In the genomic region with DNA sequence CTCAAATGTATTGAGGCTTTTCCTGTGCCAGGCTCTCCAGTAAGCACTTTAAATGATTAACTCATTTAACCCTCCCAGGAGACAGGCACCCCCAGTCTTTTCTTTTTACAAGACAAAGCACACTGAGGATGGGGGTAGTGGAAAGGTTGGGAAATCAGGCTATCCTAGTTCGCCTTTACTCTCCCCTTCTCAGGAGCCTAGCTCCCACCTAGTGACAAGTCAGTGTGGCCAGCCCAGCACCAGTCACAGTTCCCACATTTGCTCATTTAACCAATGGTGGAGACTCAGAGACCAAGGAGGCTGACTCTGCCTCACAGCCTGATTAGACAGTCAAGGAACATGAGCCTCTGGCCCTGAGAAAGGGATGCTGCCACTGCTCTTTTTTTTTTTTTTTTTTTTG, we compare ENCODE assay signal across 30 cellular contexts.
"Had no signal": no experiment of that assay in that cellular context is flagged by ENCODE, and none has a peak within 500 bp of the region (broad histone marks: within the 10 kb centered on the region; RNA-seq: fewer than 3 reads in every experiment).

No MANE protein-coding gene starts in this region.

- H3K36me3 Mint-ChIP-seq: T-cell had no signal

- H3K9me3 Mint-ChIP-seq: activated naive CD4-positive, alpha-beta T cell treated with anti-CD3 and anti-CD28 coated beads for 36 hours; activated T-helper 1 cell treated with anti-CD3 and anti-CD28 coated beads, Interleukin-12 subunit alpha, Interleukin-12 subunit beta, Interleukin-2, Interleukin-4 antibody, amounts not matched to agents 30 ng/mL and 10 ng/mL and 1 ng/mL, durations not matched to agents 14 hours and 24 hours and 36 hours; nephron; stimulated activated naive B cell treated with anti-CD40 and anti-IgM and Interleukin-4, amounts not matched to agents 10 μg/mL and 1 μg/mL and 100 μg/mL, for 72 hours; T-cell; T-helper 2 cell treated with Interferon-gamma antibody and Interleukin-4, amounts not matched to agents 5 μg/mL and 100 μg/mL, for 36 hours had no signal

- H3K4me3 ChIP-seq: adrenal gland, body of pancreas, cardiac muscle cell, colonic mucosa, left ventricle myocardium inferior, lung, skin epidermis, stomach, thyroid gland, upper lobe of left lung, vagina had no signal

- DNase-seq: activated CD4-positive, alpha-beta T cell treated with anti-CD3 and anti-CD28 coated beads for 36 hours; activated CD4-positive, alpha-beta T cell treated with anti-CD3 and anti-CD28 coated beads, Interleukin-2, amount 50 U/mL, for 4 hours; activated CD4-positive, CD25-positive, alpha-beta regulatory T cell; activated effector memory CD4-positive, alpha-beta T cell treated with anti-CD3 and anti-CD28 coated beads, Interleukin-2, amount 50 U/mL, for 16 hours; activated naive CD4-positive, alpha-beta T cell treated with anti-CD3 and anti-CD28 coated beads for 36 hours; activated naive CD8-positive, alpha-beta T cell treated with anti-CD3 and anti-CD28 coated beads for 36 hours; activated T-cell treated with anti-CD3 and anti-CD28 coated beads, Interleukin-2, amount 50 U/mL, for 1 hour; aorta; body of pancreas; cerebellar nuclear complex; colonic mucosa; effector CD8-positive, alpha-beta T cell; left ventricle myocardium inferior; stimulated activated CD4-positive, alpha-beta T cell treated with anti-CD3 and anti-CD28 coated beads, Interleukin-1b, Interleukin-23, amount 100 ng/mL, for 48 hours; stimulated activated CD4-positive, alpha-beta T cell treated with anti-CD3 and anti-CD28 coated beads, Interleukin-4, amount 100 ng/mL, for 4 hours; stimulated activated CD8-positive, alpha-beta memory T cell treated with anti-CD3 and anti-CD28 coated beads, Interleukin-4, amount 100 ng/mL, for 48 hours; stimulated activated naive B cell treated with anti-CD40 and anti-IgM and Interleukin-4, amounts not matched to agents 10 μg/mL and 1 μg/mL and 100 μg/mL, for 72 hours; T-cell; thyroid gland; upper lobe of left lung had no signal

- H3K27me3 ChIP-seq: adrenal gland, body of pancreas, cardiac muscle cell, colonic mucosa, stomach, thyroid gland, upper lobe of left lung, vagina had no signal

- H3K27ac ChIP-seq: adrenal gland, body of pancreas, cardiac muscle cell, colonic mucosa, left ventricle myocardium inferior, stomach, thyroid gland, upper lobe of left lung, vagina had no signal

- H3K4me1 ChIP-seq: colonic mucosa had no signal

- H3K9me3 ChIP-seq: adrenal gland, body of pancreas, colonic mucosa, left ventricle myocardium inferior, stomach, thyroid gland, upper lobe of left lung, vagina had no signal

- H3K27ac Mint-ChIP-seq: activated CD4-positive, alpha-beta T cell treated with anti-CD3 and anti-CD28 coated beads for 36 hours; activated naive CD4-positive, alpha-beta T cell treated with anti-CD3 and anti-CD28 coated beads for 36 hours; activated naive CD8-positive, alpha-beta T cell treated with anti-CD3 and anti-CD28 coated beads for 36 hours; activated T-helper 1 cell treated with anti-CD3 and anti-CD28 coated beads, Interleukin-12 subunit alpha, Interleukin-12 subunit beta, Interleukin-2, Interleukin-4 antibody, amounts not matched to agents 30 ng/mL and 10 ng/mL and 1 ng/mL, durations not matched to agents 14 hours and 24 hours and 36 hours; nephron; stimulated activated naive B cell treated with anti-CD40 and anti-IgM and Interleukin-4, amounts not matched to agents 10 μg/mL and 1 μg/mL and 100 μg/mL, for 72 hours; T-cell; T-helper 2 cell treated with Interferon-gamma antibody and Interleukin-4, amounts not matched to agents 5 μg/mL and 100 μg/mL, for 36 hours had no signal

- ATAC-seq: activated CD4-positive, alpha-beta T cell treated with anti-CD3 and anti-CD28 coated beads for 36 hours; body of pancreas; sciatic nerve; stimulated activated naive B cell treated with anti-CD40 and anti-IgM and Interleukin-4, amounts not matched to agents 10 μg/mL and 1 μg/mL and 100 μg/mL, for 72 hours; T-cell had no signal

- H3K27me3 Mint-ChIP-seq: activated naive CD8-positive, alpha-beta T cell treated with anti-CD3 and anti-CD28 coated beads for 36 hours had no signal

- H3K36me3 ChIP-seq: colonic mucosa, thyroid gland had no signal

- H3K4me3 Mint-ChIP-seq: activated CD4-positive, alpha-beta T cell treated with anti-CD3 and anti-CD28 coated beads for 36 hours; activated naive CD4-positive, alpha-beta T cell treated with anti-CD3 and anti-CD28 coated beads for 36 hours; activated naive CD8-positive, alpha-beta T cell treated with anti-CD3 and anti-CD28 coated beads for 36 hours; activated T-helper 1 cell treated with anti-CD3 and anti-CD28 coated beads, Interleukin-12 subunit alpha, Interleukin-12 subunit beta, Interleukin-2, Interleukin-4 antibody, amounts not matched to agents 30 ng/mL and 10 ng/mL and 1 ng/mL, durations not matched to agents 14 hours and 24 hours and 36 hours; stimulated activated naive B cell treated with anti-CD40 and anti-IgM and Interleukin-4, amounts not matched to agents 10 μg/mL and 1 μg/mL and 100 μg/mL, for 72 hours; T-cell; T-helper 2 cell treated with Interferon-gamma antibody and Interleukin-4, amounts not matched to agents 5 μg/mL and 100 μg/mL, for 36 hours had no signal
